In the genomic region with DNA sequence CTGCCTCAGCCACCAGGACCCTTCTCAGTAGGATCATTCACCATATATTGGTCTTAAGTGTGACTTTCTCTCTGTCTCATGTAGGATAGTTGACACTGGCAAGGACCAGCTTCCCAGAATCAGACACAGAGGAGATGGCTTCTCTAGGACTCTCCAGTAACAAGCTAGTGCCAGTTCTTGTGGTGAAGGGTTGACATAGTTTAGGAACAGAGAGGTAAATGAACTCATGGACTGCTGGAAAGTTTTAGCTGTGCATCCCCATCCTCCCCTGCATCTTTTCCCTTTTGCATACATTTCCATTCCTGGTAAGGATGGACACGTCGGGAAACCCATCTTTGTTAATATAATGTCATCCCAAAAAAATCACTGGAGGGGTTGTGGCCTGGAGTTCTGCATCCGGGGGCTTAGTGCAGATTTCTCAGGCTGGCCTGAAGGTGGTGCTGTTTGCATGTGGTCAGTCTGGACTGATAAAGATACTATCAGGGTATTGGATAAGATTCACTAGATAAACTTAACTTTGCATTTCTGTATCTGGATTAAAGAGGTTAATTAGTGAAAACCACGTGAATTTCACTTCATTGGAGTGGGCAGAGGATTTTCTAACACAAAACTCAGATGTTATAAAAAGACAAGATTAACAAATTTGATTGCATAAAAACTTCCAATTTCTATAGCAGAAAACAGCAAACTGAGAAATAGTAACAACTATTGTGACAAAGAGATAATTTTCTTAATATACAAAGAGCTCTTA, we compare ENCODE assay signal across 8 cellular contexts.
DNase-seq lines count a peak whose midpoint lies in the region; ATAC-seq and TF ChIP-seq lines count a peak whose summit lies in the region.

No MANE protein-coding gene starts in this region.

- peak; percentile 91 to 92 for TF ChIP-seq RAD21 in liver (IDR thresholded peaks at IDR 0.05)

- POLR2A ChIA-PET in activated B cell treated with CpG ODN at 0.5 μM for 24 hours (lab: Charles Lee) = interaction anchor here (0.7 kb wide), 1 partner anchor 28 kb away, joined by 6 read pairs; no protein-coding TSS in a partner anchor

- no peaks in the 10 kb centered on the region for H3K9me3 ChIP-seq in liver (ENCODE audit: control insufficient read depth in 4 of 4, low read length in 3 of 4)

- intact Hi-C loops in activated B cell treated with CpG ODN at 0.5 μM for 24 hours (cut with micrococcal nuclease) = loop anchor here (1.0 to 10.0 kb wide), 4 partner anchors 28 to 229 kb away; no protein-coding TSS in a partner anchor

- H3K9me3 Mint-ChIP-seq in activated B cell treated with CpG ODN at 0.5 μM for 24 hours = peaks cover 2% of the 10 kb centered on the region
- peaks cover 3% of the 10 kb centered on the region for H3K9me3 Mint-ChIP-seq in stimulated activated effector memory CD8-positive, alpha-beta T cell treated with anti-CD3 and anti-CD28 coated beads, Interleukin-12 subunit alpha, Interleukin-12 subunit beta, amount 100 ng/mL, for 72 hours

- TF ChIP-seq CTCF in activated B cell treated with CpG ODN at 0.5 μM for 24 hours (IDR thresholded peaks at IDR 0.05) (peak; percentile 83), choroid plexus epithelial cell (conservative IDR thresholded peaks at IDR 0.05; ENCODE audit: low read depth, low read length) (peak; percentile 95), liver (IDR thresholded peaks at IDR 0.05; ENCODE audit: low read depth, low read length, missing input control) (peak; percentile 81)

- 1% methylated on average over 4 of the region's 4 CpGs for WGBS in liver

- H3K4me3 ChIP-seq in choroid plexus epithelial cell (ENCODE audit: low read depth, low read length) (no peak overlapping the region), liver (ENCODE audit: low read depth in 1 of 3, low read length in 3 of 3) (no peak overlapping the region)

- no peaks in the 10 kb centered on the region for H3K4me1 Mint-ChIP-seq in activated B cell treated with CpG ODN at 0.5 μM for 24 hours
- H3K4me1 Mint-ChIP-seq in stimulated activated effector memory CD8-positive, alpha-beta T cell treated with anti-CD3 and anti-CD28 coated beads, Interleukin-12 subunit alpha, Interleukin-12 subunit beta, amount 100 ng/mL, for 72 hours = no peaks in the 10 kb centered on the region

- H3K27ac Mint-ChIP-seq in activated B cell treated with CpG ODN at 0.5 μM for 24 hours = no peak overlapping the region
- H3K27ac Mint-ChIP-seq in stimulated activated effector memory CD8-positive, alpha-beta T cell treated with anti-CD3 and anti-CD28 coated beads, Interleukin-12 subunit alpha, Interleukin-12 subunit beta, amount 100 ng/mL, for 72 hours = no peak overlapping the region

- peaks cover 8% of the 10 kb centered on the region for H3K27me3 Mint-ChIP-seq in activated B cell treated with CpG ODN at 0.5 μM for 24 hours

- CTCF ChIA-PET in activated B cell treated with CpG ODN at 0.5 μM for 24 hours (lab: Charles Lee) = interaction anchor here (0.8 to 6.9 kb wide), 4 partner anchors 33 to 424 kb away, joined by 3 to 157 read pairs (median 6); no protein-coding TSS in a partner anchor

- H3K4me3 Mint-ChIP-seq in activated B cell treated with CpG ODN at 0.5 μM for 24 hours = no peak overlapping the region
- no peak overlapping the region for H3K4me3 Mint-ChIP-seq in stimulated activated effector memory CD8-positive, alpha-beta T cell treated with anti-CD3 and anti-CD28 coated beads, Interleukin-12 subunit alpha, Interleukin-12 subunit beta, amount 100 ng/mL, for 72 hours

- H3K36me3 Mint-ChIP-seq in activated B cell treated with CpG ODN at 0.5 μM for 24 hours (ENCODE audit: low read depth) = no peaks in the 10 kb centered on the region
- H3K36me3 Mint-ChIP-seq in stimulated activated effector memory CD8-positive, alpha-beta T cell treated with anti-CD3 and anti-CD28 coated beads, Interleukin-12 subunit alpha, Interleukin-12 subunit beta, amount 100 ng/mL, for 72 hours = no peaks in the 10 kb centered on the region

- in situ Hi-C loops in G401 (cut with HindIII; ENCODE audit: low sequenced_read_pairs) = no loop called here

- H3K4me1 ChIP-seq in liver (ENCODE audit: control insufficient read depth in 4 of 4, insufficient read depth in 4 of 4, low read length in 3 of 4) = no peaks in the 10 kb centered on the region

- no peaks in the 10 kb centered on the region for H3K36me3 ChIP-seq in liver (ENCODE audit: control insufficient read depth in 4 of 4, insufficient read depth in 3 of 4, low read depth in 1 of 4, low read length in 3 of 4)

- ATAC-seq in activated B cell treated with CpG ODN at 0.5 μM for 24 hours (ENCODE audit: low read depth) (peak; percentile 77), GM21381 (IDR thresholded peaks at IDR 0.05; ENCODE audit: unreplicated experiment) (no peak), HG03039 (IDR thresholded peaks at IDR 0.05; ENCODE audit: unreplicated experiment) (no peak)
- peak; percentile 69 for ATAC-seq in stimulated activated effector memory CD8-positive, alpha-beta T cell treated with anti-CD3 and anti-CD28 coated beads, Interleukin-12 subunit alpha, Interleukin-12 subunit beta, amount 100 ng/mL, for 72 hours

- H3K9ac ChIP-seq in liver (ENCODE audit: low read depth in 1 of 2, low read length in 2 of 2) = no peak overlapping the region

- no peaks in the 10 kb centered on the region for H3K27me3 ChIP-seq in liver (ENCODE audit: control insufficient read depth in 4 of 4, insufficient read depth in 4 of 4, low read length in 3 of 4)

- DNase-seq in G401 (ENCODE audit: low spot score) = peak; percentile 67
- DNase-seq in Kasumi-1 (lab: John Stamatoyannopoulos, UW) = peak; percentile 44 to 51
- DNase-seq in activated B cell treated with CpG ODN at 0.5 μM for 24 hours = no peak
- peak; percentile 75 for DNase-seq in choroid plexus epithelial cell (ENCODE audit: low read depth)
- no peak for DNase-seq in stimulated activated effector memory CD8-positive, alpha-beta T cell treated with anti-CD3 and anti-CD28 coated beads, Interleukin-12 subunit alpha, Interleukin-12 subunit beta, amount 100 ng/mL, for 72 hours (ENCODE audit: low spot score in 2 of 2)

- no peak overlapping the region for H3K27ac ChIP-seq in liver (ENCODE audit: low read depth in 1 of 2, low read length in 2 of 2)

TF ChIP-seq in liver, 16 proteins besides CTCF, POLR2A, EP300 and RAD21:
- no peak for TF ChIP-seq FOXA2 (IDR thresholded peaks at IDR 0.05)
- no peak for TF ChIP-seq YY1 (IDR thresholded peaks at IDR 0.05)
- TF ChIP-seq TAF1 (conservative IDR thresholded peaks at IDR 0.05) = no peak
- TF ChIP-seq HNF4A (conservative IDR thresholded peaks at IDR 0.05) = no peak
- no peak for TF ChIP-seq FOXA1 (IDR thresholded peaks at IDR 0.05)
- no peak for TF ChIP-seq RXRA (IDR thresholded peaks at IDR 0.05)
- TF ChIP-seq, protein P1, sequence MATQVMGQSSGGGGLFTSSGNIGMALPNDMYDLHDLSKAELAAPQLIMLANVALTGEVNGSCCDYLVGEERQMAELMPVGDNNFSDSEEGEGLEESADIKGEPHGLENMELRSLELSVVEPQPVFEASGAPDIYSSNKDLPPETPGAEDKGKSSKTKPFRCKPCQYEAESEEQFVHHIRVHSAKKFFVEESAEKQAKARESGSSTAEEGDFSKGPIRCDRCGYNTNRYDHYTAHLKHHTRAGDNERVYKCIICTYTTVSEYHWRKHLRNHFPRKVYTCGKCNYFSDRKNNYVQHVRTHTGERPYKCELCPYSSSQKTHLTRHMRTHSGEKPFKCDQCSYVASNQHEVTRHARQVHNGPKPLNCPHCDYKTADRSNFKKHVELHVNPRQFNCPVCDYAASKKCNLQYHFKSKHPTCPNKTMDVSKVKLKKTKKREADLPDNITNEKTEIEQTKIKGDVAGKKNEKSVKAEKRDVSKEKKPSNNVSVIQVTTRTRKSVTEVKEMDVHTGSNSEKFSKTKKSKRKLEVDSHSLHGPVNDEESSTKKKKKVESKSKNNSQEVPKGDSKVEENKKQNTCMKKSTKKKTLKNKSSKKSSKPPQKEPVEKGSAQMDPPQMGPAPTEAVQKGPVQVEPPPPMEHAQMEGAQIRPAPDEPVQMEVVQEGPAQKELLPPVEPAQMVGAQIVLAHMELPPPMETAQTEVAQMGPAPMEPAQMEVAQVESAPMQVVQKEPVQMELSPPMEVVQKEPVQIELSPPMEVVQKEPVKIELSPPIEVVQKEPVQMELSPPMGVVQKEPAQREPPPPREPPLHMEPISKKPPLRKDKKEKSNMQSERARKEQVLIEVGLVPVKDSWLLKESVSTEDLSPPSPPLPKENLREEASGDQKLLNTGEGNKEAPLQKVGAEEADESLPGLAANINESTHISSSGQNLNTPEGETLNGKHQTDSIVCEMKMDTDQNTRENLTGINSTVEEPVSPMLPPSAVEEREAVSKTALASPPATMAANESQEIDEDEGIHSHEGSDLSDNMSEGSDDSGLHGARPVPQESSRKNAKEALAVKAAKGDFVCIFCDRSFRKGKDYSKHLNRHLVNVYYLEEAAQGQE (IDR thresholded peaks at IDR 0.05) = no peak
- TF ChIP-seq JUND (IDR thresholded peaks at IDR 0.05) = no peak
- TF ChIP-seq EGR1 (IDR thresholded peaks at IDR 0.05; ENCODE audit: low read depth in 2 of 2) = no peak
- TF ChIP-seq, protein P2, sequence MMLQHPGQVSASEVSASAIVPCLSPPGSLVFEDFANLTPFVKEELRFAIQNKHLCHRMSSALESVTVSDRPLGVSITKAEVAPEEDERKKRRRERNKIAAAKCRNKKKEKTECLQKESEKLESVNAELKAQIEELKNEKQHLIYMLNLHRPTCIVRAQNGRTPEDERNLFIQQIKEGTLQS (IDR thresholded peaks at IDR 0.05) = no peak

Comparison
In these comparisons a context has a peak if more than half of its experiments do, and no peak if none do; other contexts are left out.
1. DNase-seq: peak in G401 (single experiment), Kasumi-1 (2 of 2) and choroid plexus epithelial cell (single experiment); none in activated B cell treated with CpG ODN at 0.5 μM for 24 hours (single experiment) and stimulated activated effector memory CD8-positive, alpha-beta T cell treated with anti-CD3 and anti-CD28 coated beads, Interleukin-12 subunit alpha, Interleukin-12 subunit beta, amount 100 ng/mL, for 72 hours (0 of 2).
2. ATAC-seq: peak in activated B cell treated with CpG ODN at 0.5 μM for 24 hours (single experiment) and stimulated activated effector memory CD8-positive, alpha-beta T cell treated with anti-CD3 and anti-CD28 coated beads, Interleukin-12 subunit alpha, Interleukin-12 subunit beta, amount 100 ng/mL, for 72 hours (single experiment); none in GM21381 (single experiment) and HG03039 (single experiment).
3. Peak in every context shown above with its lines, with median percentiles within 50 percentile points of each other: CTCF ChIP-seq.